ENCODE assay signal across 8 cellular contexts in the genomic region with DNA sequence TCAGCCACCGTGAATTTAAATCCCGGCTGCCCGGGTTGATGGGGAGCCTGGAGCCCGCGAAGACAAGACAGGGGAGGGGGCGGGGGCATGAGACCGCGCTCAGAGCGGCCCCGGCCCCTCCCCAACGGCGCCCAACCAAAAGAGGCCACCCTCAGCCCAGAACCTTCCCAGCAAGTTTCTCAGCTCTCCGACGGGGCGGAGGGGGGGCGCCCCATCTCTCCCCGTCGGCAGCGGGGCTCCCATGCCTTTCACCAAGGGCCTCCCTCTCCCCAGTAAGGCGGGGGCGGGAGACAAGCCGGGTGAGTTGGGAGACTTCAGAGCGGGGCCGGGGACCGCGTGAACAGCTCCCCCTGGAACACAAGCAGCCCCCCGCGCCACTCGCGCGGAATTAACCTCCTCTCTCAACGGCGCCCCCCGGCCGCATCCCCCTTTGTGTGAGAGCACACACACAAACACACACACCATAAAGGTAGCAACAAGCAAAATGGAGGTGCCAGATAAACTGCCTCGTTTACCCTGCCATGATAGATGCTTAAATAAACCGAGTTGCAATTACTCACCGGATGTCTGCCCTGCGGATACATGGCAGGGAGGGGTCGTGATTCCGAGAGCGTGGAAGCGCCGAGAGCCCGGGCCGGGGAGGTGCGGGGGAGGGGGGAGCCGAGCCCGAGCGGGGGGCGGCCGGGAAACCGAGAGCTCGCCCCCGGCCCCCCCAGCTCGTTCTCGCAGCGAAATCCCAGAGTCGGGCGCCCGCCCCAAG. TPM values are rescaled to one million over a fixed set of nuclear protein-coding genes. Genes with fewer than 3 reads are reported as not detected.
DNase-seq lines count a peak whose midpoint lies in the region; ATAC-seq and TF ChIP-seq lines count a peak whose summit lies in the region.

No MANE protein-coding gene starts in this region.

- no peak for ATAC-seq in right lobe of liver
- ATAC-seq in GM21528 (IDR thresholded peaks at IDR 0.05; ENCODE audit: low FRiP score, unreplicated experiment) = no peak
- no peak for ATAC-seq in HG02759 (IDR thresholded peaks at IDR 0.05; ENCODE audit: unreplicated experiment)

- DNase-seq in HFF-Myc (ENCODE audit: extremely low read depth, low read depth) (no peak), MCF 10A (ENCODE audit: unreplicated experiment) (peak; percentile 51), right lobe of liver (peak in 2 of 3 donors; percentile 62 to 68)
- peak; percentile 63 for DNase-seq in T-helper 2 cell treated with Interferon-gamma antibody and Interleukin-4, amounts not matched to agents 5 μg/mL and 100 μg/mL, for 36 hours (ENCODE audit: low spot score)
- DNase-seq in stimulated activated CD4-positive, alpha-beta T cell treated with anti-CD3 and anti-CD28 coated beads, Interleukin-4, amount 100 ng/mL, for 48 hours (ENCODE audit: low read depth in 2 of 2) = peak; percentile 41 to 43

- no peaks in the 10 kb centered on the region for H3K9me3 Mint-ChIP-seq in T-helper 2 cell treated with Interferon-gamma antibody and Interleukin-4, amounts not matched to agents 5 μg/mL and 100 μg/mL, for 36 hours
- H3K9me3 Mint-ChIP-seq in MCF 10A (ENCODE audit: unreplicated experiment) = no peaks in the 10 kb centered on the region

- no peak for TF ChIP-seq POLR2A in right lobe of liver (IDR thresholded peaks at IDR 0.05)

- H3K4me2 ChIP-seq in BLaER1 treated with 17β-estradiol and CSF1 and Interleukin-3, amounts not matched to agents 10 nM and 100 nM = peak overlapping the region; percentile 93 to 100 (median 99)

- BruUV-seq in MCF 10A (replicated peaks; lab: Mats Ljungman, UMichigan) = no TSS peak

- peak overlapping the region; percentile 97 for H3K4me3 Mint-ChIP-seq in T-helper 2 cell treated with Interferon-gamma antibody and Interleukin-4, amounts not matched to agents 5 μg/mL and 100 μg/mL, for 36 hours
- peak overlapping the region; percentile 92 for H3K4me3 Mint-ChIP-seq in MCF 10A (ENCODE audit: unreplicated experiment)

- H3K4me3 ChIP-seq in BLaER1 treated with 17β-estradiol and CSF1 and Interleukin-3, amounts not matched to agents 10 nM and 100 nM = peak overlapping the region; percentile 52 to 94 (median 66)
- H3K4me3 ChIP-seq in HFF-Myc (replicated peaks; ENCODE audit: low read depth, low read length) (peak overlapping the region; percentile 83), right lobe of liver (peak overlapping the region; percentile 78 to 86 (median 84))

- H3K27ac Mint-ChIP-seq in T-helper 2 cell treated with Interferon-gamma antibody and Interleukin-4, amounts not matched to agents 5 μg/mL and 100 μg/mL, for 36 hours = peak overlapping the region; percentile 90
- peak overlapping the region; percentile 67 for H3K27ac Mint-ChIP-seq in MCF 10A (ENCODE audit: low read depth, unreplicated experiment)

- H3K27me3 ChIP-seq in BLaER1 treated with 17β-estradiol and CSF1 and Interleukin-3, amounts not matched to agents 10 nM and 100 nM = peaks cover 56 to 100% (median 97%) of the 10 kb centered on the region in 11 experiments
- H3K27me3 ChIP-seq in right lobe of liver = no peaks in the 10 kb centered on the region

- intact Hi-C loops in MCF 10A (cut with micrococcal nuclease) = loop anchor here (1.0 to 10.0 kb wide), 7 partner anchors 74 to 620 kb away; no protein-coding TSS in a partner anchor
- intact Hi-C loops in right lobe of liver (cut with DNase I) = no loop called here

- H3K27ac ChIP-seq in BLaER1 treated with 17β-estradiol and CSF1 and Interleukin-3, amounts not matched to agents 10 nM and 100 nM = peak overlapping the region in 7 of 11 experiments; percentile 25 to 86 (median 72); a peak in 13 of 22 replicates
- peak overlapping the region; percentile 79 to 98 (median 91) for H3K27ac ChIP-seq in right lobe of liver

- CTCF ChIA-PET in MCF 10A (lab: Yijun Ruan, JAX) = interaction anchor here (0.5 to 1.3 kb wide), 3 partner anchors 10 to 620 kb away, joined by 3 to 4 read pairs (median 3); no protein-coding TSS in a partner anchor

- WGBS in right lobe of liver (ENCODE audit: insufficient coverage, low coverage, low lambda C conversion rate, missing lambda C conversion rate) = 0% methylated on average over 11 of the region's 61 CpGs

- H3K4me1 ChIP-seq in BLaER1 treated with 17β-estradiol and CSF1 and Interleukin-3, amounts not matched to agents 10 nM and 100 nM = peaks cover 58 to 78% (median 66%) of the 10 kb centered on the region in 10 experiments
- peaks cover 0 to 59% (median 29%) of the 10 kb centered on the region in 4 donors for H3K4me1 ChIP-seq in right lobe of liver

- peaks cover 0 to 40% (median 0%) of the 10 kb centered on the region in 11 experiments; a peak in 6 of 22 replicates for H3K36me3 ChIP-seq in BLaER1 treated with 17β-estradiol and CSF1 and Interleukin-3, amounts not matched to agents 10 nM and 100 nM
- no peaks in the 10 kb centered on the region for H3K36me3 ChIP-seq in right lobe of liver

- H3K27me3 Mint-ChIP-seq in T-helper 2 cell treated with Interferon-gamma antibody and Interleukin-4, amounts not matched to agents 5 μg/mL and 100 μg/mL, for 36 hours (ENCODE audit: low read depth) = peaks cover 18% of the 10 kb centered on the region
- H3K27me3 Mint-ChIP-seq in MCF 10A (ENCODE audit: insufficient read depth, unreplicated experiment) = no peaks in the 10 kb centered on the region

- H3K36me3 Mint-ChIP-seq in T-helper 2 cell treated with Interferon-gamma antibody and Interleukin-4, amounts not matched to agents 5 μg/mL and 100 μg/mL, for 36 hours (ENCODE audit: low read depth) = peaks cover 40% of the 10 kb centered on the region
- peaks cover 31% of the 10 kb centered on the region for H3K36me3 Mint-ChIP-seq in MCF 10A (ENCODE audit: insufficient read depth, unreplicated experiment)

- POLR2A ChIA-PET in MCF 10A (lab: Yijun Ruan, JAX) = interaction anchor here (0.5 to 3.1 kb wide), 10 partner anchors 29 to 643 kb away, joined by 3 to 18 read pairs (median 4); partner anchors contain the start of gene RPLP1

- peaks cover 38 to 69% (median 56%) of the 10 kb centered on the region in 11 experiments for H4K20me1 ChIP-seq in BLaER1 treated with 17β-estradiol and CSF1 and Interleukin-3, amounts not matched to agents 10 nM and 100 nM

- H3K9ac ChIP-seq in BLaER1 treated with 17β-estradiol and CSF1 and Interleukin-3, amounts not matched to agents 10 nM and 100 nM = peak overlapping the region; percentile 34 to 90 (median 73); a peak in 20 of 22 replicates

- TF ChIP-seq CTCF in HFF-Myc (IDR thresholded peaks at IDR 0.05; ENCODE audit: low read depth, low read length, missing control alignments) (no peak), MCF 10A (IDR thresholded peaks at IDR 0.05; ENCODE audit: unreplicated experiment) (no peak), right lobe of liver (IDR thresholded peaks at IDR 0.05) (no peak)

- peaks cover 55% of the 10 kb centered on the region for H3K4me1 Mint-ChIP-seq in T-helper 2 cell treated with Interferon-gamma antibody and Interleukin-4, amounts not matched to agents 5 μg/mL and 100 μg/mL, for 36 hours (ENCODE audit: low read depth)
- H3K4me1 Mint-ChIP-seq in MCF 10A (ENCODE audit: insufficient read depth, unreplicated experiment) = peaks cover 26% of the 10 kb centered on the region

- no peaks in the 10 kb centered on the region for H3K9me3 ChIP-seq in BLaER1 treated with 17β-estradiol and CSF1 and Interleukin-3, amounts not matched to agents 10 nM and 100 nM (replicated peaks in 1 of 11)
- no peaks in the 10 kb centered on the region for H3K9me3 ChIP-seq in right lobe of liver

RNA-seq across cellular contexts. Expression of gene TLE3, which starts 1.3 kb away (rescaled TPM):
- total RNA-seq in MCF 10A (2022) = 21.6 and 23.2 TPM in 2 replicates
- total RNA-seq in right lobe of liver = 10 to 100 TPM in 5 of 6 experiments, 1 to 10 TPM in 1; 8.9 to 38.2 (median 21.2) TPM
